8 cellular contexts compared by ENCODE assay signal in the genomic region with DNA sequence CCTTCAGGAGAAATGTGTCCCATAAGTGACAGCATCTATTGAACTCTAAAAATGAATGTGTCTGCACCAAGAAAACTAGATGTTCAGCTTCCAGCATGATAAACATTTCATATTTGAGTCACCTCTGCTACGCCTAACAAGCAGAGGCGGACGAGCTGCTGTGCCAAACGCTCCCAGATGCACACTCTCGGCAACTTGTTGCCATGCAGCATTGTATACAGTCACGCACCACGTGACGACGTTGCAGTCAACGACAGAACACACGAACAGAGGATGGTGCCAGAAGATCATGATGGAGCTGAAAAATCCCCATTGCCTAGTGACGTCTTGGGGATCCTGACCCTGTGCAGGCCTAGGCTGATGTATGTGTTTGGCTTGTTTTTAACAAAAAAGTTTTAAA.
A peak's percentile ranks its signal among the peaks of the same experiment; 100 is the strongest.
DNase-seq lines count a peak whose midpoint lies in the region; ATAC-seq and FAIRE-seq lines count a peak whose summit lies in the region.

No MANE protein-coding gene starts in this region.

- DNase-seq in stimulated activated naive CD4-positive, alpha-beta T cell treated with Interleukin-2 at 50 U/mL for 16 hours (lab: John Stamatoyannopoulos, UW), result peak; percentile 65
- DNase-seq in stimulated activated naive CD4-positive, alpha-beta T cell (lab: John Stamatoyannopoulos, UW), result no peak
- DNase-seq in frontal cortex (ENCODE audit: low spot score in 2 of 2), result peak; percentile 42 to 54
- DNase-seq in COR-L47 (lab: John Stamatoyannopoulos, UW), result no peak
- DNase-seq in NCI-H2227 (lab: John Stamatoyannopoulos, UW; ENCODE audit: unreplicated experiment), result no peak

- FAIRE-seq in frontal cortex (lab: Jason Lieb, UNC), result no peak

- ATAC-seq in activated CD4-positive, CD25-positive, alpha-beta regulatory T cell treated with anti-CD3 and anti-CD28 coated beads, Interleukin-2, amount 50 U/mL, for 24 hours, result peak; percentile 44 to 57
- ATAC-seq in HG03039 (IDR thresholded peaks at IDR 0.05; ENCODE audit: unreplicated experiment) (no peak), HG02870 (IDR thresholded peaks at IDR 0.05; ENCODE audit: unreplicated experiment) (no peak)

Comparison
In these comparisons a context has a peak if more than half of its experiments do, and no peak if none do; other contexts are left out.
1. DNase-seq: peak in stimulated activated naive CD4-positive, alpha-beta T cell treated with Interleukin-2 at 50 U/mL for 16 hours (single experiment) and frontal cortex (2 of 2); none in stimulated activated naive CD4-positive, alpha-beta T cell (0 of 6), COR-L47 (single experiment) and NCI-H2227 (single experiment).
2. ATAC-seq: peak in activated CD4-positive, CD25-positive, alpha-beta regulatory T cell treated with anti-CD3 and anti-CD28 coated beads, Interleukin-2, amount 50 U/mL, for 24 hours (2 of 2); none in HG03039 (single experiment) and HG02870 (single experiment).